Comparison of ENCODE assay signal across 13 cellular contexts in the genomic region with DNA sequence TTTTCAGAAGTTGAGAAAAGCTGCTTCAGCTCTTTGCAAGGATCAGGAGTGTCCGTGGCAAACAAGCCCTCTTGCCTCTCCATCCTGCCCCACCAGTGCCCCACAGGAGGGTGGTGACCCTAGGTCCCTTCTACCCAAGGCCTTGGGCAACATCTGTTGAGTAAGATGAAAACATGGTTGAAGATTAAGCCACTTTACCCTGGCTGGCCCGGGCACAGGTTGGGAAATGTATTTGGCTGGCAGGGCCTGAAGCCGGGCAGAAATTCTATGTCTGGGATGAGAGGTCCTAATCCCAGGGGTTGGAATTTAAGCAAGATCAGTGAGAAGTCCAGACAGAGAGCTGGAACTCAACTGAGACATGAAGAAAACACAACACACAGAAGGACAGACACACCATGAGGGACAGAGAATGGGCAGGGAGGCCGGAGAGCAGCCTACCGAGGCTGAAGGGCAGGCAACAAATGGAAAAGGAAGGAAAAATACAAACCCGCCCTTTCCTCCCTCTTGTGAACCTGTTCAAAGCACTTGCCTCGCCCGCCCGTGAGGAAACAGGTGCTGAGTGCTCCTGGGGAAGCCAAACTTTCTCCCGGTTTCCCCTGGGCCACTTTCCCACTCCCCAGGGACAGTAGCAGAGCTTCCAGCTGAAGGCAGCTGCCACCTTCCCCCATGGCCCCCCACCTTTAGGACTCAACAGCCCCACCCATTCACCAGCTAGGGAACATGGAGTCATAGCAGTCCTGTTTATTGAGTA.
A peak's percentile ranks its signal among the peaks of the same experiment; 100 is the strongest.
DNase-seq lines count a peak whose midpoint lies in the region; ATAC-seq and TF ChIP-seq lines count a peak whose summit lies in the region.
"Had no signal": no experiment of that assay in that cellular context is flagged by ENCODE, and none has a peak within 500 bp of the region (broad histone marks: within the 10 kb centered on the region; RNA-seq: fewer than 3 reads in every experiment).

No MANE protein-coding gene starts in this region.

- H3K36me3 ChIP-seq in esophagus (ENCODE audit: control insufficient read depth in 2 of 2, insufficient read depth in 2 of 2, low read length in 1 of 2): peaks cover 0 to 2% of the 10 kb centered on the region in 2 donors
- H3K36me3 ChIP-seq in mucosa of rectum (ENCODE audit: control insufficient read depth in 2 of 2, insufficient read depth in 2 of 2, low read length in 2 of 2): no peaks in the 10 kb centered on the region
- peaks cover 3 to 9% of the 10 kb centered on the region in 2 donors for H3K36me3 ChIP-seq in thyroid gland

- CTCF ChIA-PET in RWPE1 (lab: Yijun Ruan, JAX): interaction anchor here (0.6 kb wide), 1 partner anchor 128 kb away, joined by 3 read pairs; no protein-coding TSS in a partner anchor

- intact Hi-C loops in thyroid gland (cut with DNase I): no loop called here
- intact Hi-C loops in left colon (cut with DNase I, micrococcal nuclease): no loop called here

- no peak for TF ChIP-seq CTCF in thyroid gland (IDR thresholded peaks at IDR 0.05)
- TF ChIP-seq CTCF in RWPE1 (conservative IDR thresholded peaks at IDR 0.05; ENCODE audit: low read depth): no peak

- no peaks in the 10 kb centered on the region for H3K9me3 ChIP-seq in esophagus (ENCODE audit: control insufficient read depth in 2 of 2, insufficient read depth in 1 of 2, low read depth in 1 of 2, low read length in 1 of 2)
- H3K9me3 ChIP-seq in mucosa of rectum (ENCODE audit: control insufficient read depth in 2 of 2, low read length in 2 of 2): no peaks in the 10 kb centered on the region
- H3K9me3 ChIP-seq in thyroid gland: no peaks in the 10 kb centered on the region

- H3K9ac ChIP-seq in mucosa of rectum (ENCODE audit: low read depth in 1 of 2, low read length in 2 of 2): no peak overlapping the region

- H3K27ac ChIP-seq in esophagus (ENCODE audit: low read depth in 2 of 2, low read length in 1 of 2) (peak overlapping the region; percentile 26 to 86), mucosa of rectum (ENCODE audit: low read depth in 2 of 2, low read length in 2 of 2) (peak overlapping the region; percentile 49 to 53), thyroid gland (peak overlapping the region; percentile 96 to 99 (median 97)), RWPE1 (no peak overlapping the region; the same call in 1 of the 2 replicates)

- H3K27me3 ChIP-seq in esophagus (ENCODE audit: control insufficient read depth in 1 of 2, insufficient read depth in 2 of 2, low read length in 2 of 2) (no peaks in the 10 kb centered on the region), mucosa of rectum (ENCODE audit: control insufficient read depth in 2 of 2, insufficient read depth in 2 of 2, low read length in 2 of 2) (no peaks in the 10 kb centered on the region), thyroid gland (no peaks in the 10 kb centered on the region)

- H3K4me3 ChIP-seq in esophagus (ENCODE audit: low read depth in 1 of 2, low read length in 2 of 2) (no peak overlapping the region), mucosa of rectum (ENCODE audit: low read length in 2 of 2) (no peak overlapping the region), thyroid gland (replicated peaks in 1 of 3) (no peak overlapping the region)

- DNase-seq in NCI-H2171 treated with DMSO at 0.1 percent for 48 hours (lab: John Stamatoyannopoulos, UW): peak; percentile 31
- peak; percentile 81 to 86 for DNase-seq in thyroid gland
- DNase-seq in RWPE1 (ENCODE audit: low spot score): no peak
- DNase-seq in left colon: no peak
- no peak for DNase-seq in effector CD4-positive, alpha-beta T cell
- DNase-seq: activated CD8-positive, alpha-beta T cell treated with anti-CD3 and anti-CD28 coated beads, Interleukin-2, amount 10 ng/mL, durations not matched to agents 7 days and 5 days; activated gamma-delta T cell; DMS79 treated with DMSO at 0.1 percent for 48 hours; NCI-H2029 treated with DMSO at 0.1 percent for 48 hours; NK-92 treated with Interleukin-12 subunit alpha and Interleukin-12 subunit beta, amount 100 ng/mL, for 24 hours had no signal

- TF ChIP-seq POLR2A in thyroid gland (IDR thresholded peaks at IDR 0.05): peak in 1 of 2 donors; percentile 67

- no peak for ATAC-seq in left colon
- ATAC-seq: activated CD8-positive, alpha-beta T cell treated with anti-CD3 and anti-CD28 coated beads, Interleukin-2, amount 10 ng/mL, durations not matched to agents 7 days and 5 days; natural killer cell treated with Interleukin-12 subunit alpha and Interleukin-12 subunit beta and Interleukin-15 and Interleukin-18, amount 100 ng/mL, for 72 hours had no signal

- H3K4me1 ChIP-seq in esophagus (ENCODE audit: control insufficient read depth in 2 of 2, insufficient read depth in 2 of 2, low read length in 1 of 2) (peaks cover 4 to 29% of the 10 kb centered on the region in 2 donors), mucosa of rectum (ENCODE audit: control insufficient read depth in 2 of 2, insufficient read depth in 2 of 2, low read length in 2 of 2) (peaks cover 15 to 18% of the 10 kb centered on the region in 2 donors), thyroid gland (peaks cover 84 to 97% of the 10 kb centered on the region in 2 donors)

- WGBS in esophagus, 2 donors: 52 to 57% methylated on average over 10 of the region's 10 CpGs
- 22 to 29% methylated on average over 10 of the region's 10 CpGs for WGBS in thyroid gland, 2 donors

- POLR2A ChIA-PET in RWPE1 (lab: Yijun Ruan, JAX; ENCODE audit: low non-redundant PET): no interaction called here

Comparison
In these comparisons a context has a peak if more than half of its experiments do, and no peak if none do; other contexts are left out.
1. DNase-seq: peak in NCI-H2171 treated with DMSO at 0.1 percent for 48 hours (single experiment) and thyroid gland (2 of 2); none in RWPE1 (single experiment), left colon (0 of 2) and effector CD4-positive, alpha-beta T cell (single experiment).